In genomic region chr22:43512279-43512678, GRCh38 we compare ENCODE assay signal across 25 cellular contexts.
"Had no signal": no experiment of that assay in that cellular context is flagged by ENCODE, and none has a peak within 500 bp of the region (broad histone marks: within the 10 kb centered on the region; RNA-seq: fewer than 3 reads in every experiment).

No MANE protein-coding gene starts in this region.

- DNase-seq: hypothalamus; immature natural killer cell; left ventricle myocardium inferior; midbrain; mucosa of descending colon; naive thymus-derived CD4-positive, alpha-beta T cell; occipital lobe; stimulated activated CD4-positive, alpha-beta T cell treated with anti-CD3 and anti-CD28 coated beads, Interleukin-1b, Interleukin-23, amount 100 ng/mL, for 48 hours; stimulated activated CD4-positive, alpha-beta T cell treated with anti-CD3 and anti-CD28 coated beads, Interleukin-2, amount 100 ng/mL, for 48 hours; stimulated activated CD4-positive, alpha-beta T cell treated with anti-CD3 and anti-CD28 coated beads, Interleukin-4, amount 100 ng/mL, for 4 hours; stimulated activated CD8-positive, alpha-beta memory T cell treated with anti-CD3 and anti-CD28 coated beads, Interleukin-4, amount 100 ng/mL, for 48 hours; stimulated activated naive CD4-positive, alpha-beta T cell treated with Interleukin-2 at 50 U/mL for 16 hours; stimulated activated naive CD8-positive, alpha-beta T cell treated with anti-CD3 and anti-CD28 coated beads, Interleukin-15, amount 100 ng/mL, for 72 hours; substantia nigra; thyroid gland; transverse colon; upper lobe of left lung had no signal

- H3K27ac ChIP-seq: left ventricle myocardium inferior, neutrophil, parathyroid adenoma, right atrium auricular region, right lobe of liver, thyroid gland, transverse colon, upper lobe of left lung had no signal

- H3K4me1 ChIP-seq: left ventricle myocardium inferior, parathyroid adenoma, right atrium auricular region, right lobe of liver, thyroid gland, transverse colon, upper lobe of left lung had no signal

- H3K9me3 Mint-ChIP-seq: immature natural killer cell; naive thymus-derived CD4-positive, alpha-beta T cell; natural killer cell treated with Interleukin-12 subunit alpha and Interleukin-12 subunit beta and Interleukin-15 and Interleukin-18, amount 100 ng/mL, for 72 hours had no signal

- H3K27me3 ChIP-seq: neutrophil, right atrium auricular region, right lobe of liver, thyroid gland, transverse colon, upper lobe of left lung had no signal

- H3K4me3 ChIP-seq: left ventricle myocardium inferior, mucosa of descending colon, right atrium auricular region, right lobe of liver, smooth muscle cell, thyroid gland, transverse colon, upper lobe of left lung had no signal

- H3K4me1 Mint-ChIP-seq: immature natural killer cell; memory B cell; stimulated activated memory B cell treated with anti-CD40 and anti-IgM and Interleukin-4, amounts not matched to agents 10 μg/mL and 1 μg/mL and 100 μg/mL, for 72 hours; stimulated activated naive CD8-positive, alpha-beta T cell treated with anti-CD3 and anti-CD28 coated beads, Interleukin-15, amount 100 ng/mL, for 72 hours had no signal

- ATAC-seq: mucosa of descending colon; naive thymus-derived CD4-positive, alpha-beta T cell; natural killer cell treated with Interleukin-12 subunit alpha and Interleukin-12 subunit beta and Interleukin-15 and Interleukin-18, amount 100 ng/mL, for 72 hours; right lobe of liver; stimulated activated memory B cell treated with anti-CD40 and anti-IgM and Interleukin-4, amounts not matched to agents 10 μg/mL and 1 μg/mL and 100 μg/mL, for 72 hours; stimulated activated naive CD8-positive, alpha-beta T cell treated with anti-CD3 and anti-CD28 coated beads, Interleukin-15, amount 100 ng/mL, for 72 hours had no signal

- H3K9me3 ChIP-seq: left ventricle myocardium inferior, mucosa of descending colon, neutrophil, right atrium auricular region, right lobe of liver, thyroid gland, transverse colon, upper lobe of left lung had no signal

- H3K4me3 Mint-ChIP-seq: immature natural killer cell; memory B cell; naive thymus-derived CD4-positive, alpha-beta T cell; natural killer cell treated with Interleukin-12 subunit alpha and Interleukin-12 subunit beta and Interleukin-15 and Interleukin-18, amount 100 ng/mL, for 72 hours; stimulated activated memory B cell treated with anti-CD40 and anti-IgM and Interleukin-4, amounts not matched to agents 10 μg/mL and 1 μg/mL and 100 μg/mL, for 72 hours; stimulated activated naive CD8-positive, alpha-beta T cell treated with anti-CD3 and anti-CD28 coated beads, Interleukin-15, amount 100 ng/mL, for 72 hours had no signal

- H3K27me3 Mint-ChIP-seq: natural killer cell treated with Interleukin-12 subunit alpha and Interleukin-12 subunit beta and Interleukin-15 and Interleukin-18, amount 100 ng/mL, for 72 hours; stimulated activated naive CD8-positive, alpha-beta T cell treated with anti-CD3 and anti-CD28 coated beads, Interleukin-15, amount 100 ng/mL, for 72 hours had no signal

- H3K27ac Mint-ChIP-seq: immature natural killer cell; memory B cell; naive thymus-derived CD4-positive, alpha-beta T cell; natural killer cell treated with Interleukin-12 subunit alpha and Interleukin-12 subunit beta and Interleukin-15 and Interleukin-18, amount 100 ng/mL, for 72 hours; stimulated activated memory B cell treated with anti-CD40 and anti-IgM and Interleukin-4, amounts not matched to agents 10 μg/mL and 1 μg/mL and 100 μg/mL, for 72 hours had no signal

- H3K36me3 ChIP-seq: left ventricle myocardium inferior, neutrophil, right atrium auricular region, right lobe of liver, thyroid gland, transverse colon, upper lobe of left lung had no signal

- H3K36me3 Mint-ChIP-seq: immature natural killer cell; memory B cell; naive thymus-derived CD4-positive, alpha-beta T cell; natural killer cell treated with Interleukin-12 subunit alpha and Interleukin-12 subunit beta and Interleukin-15 and Interleukin-18, amount 100 ng/mL, for 72 hours; stimulated activated memory B cell treated with anti-CD40 and anti-IgM and Interleukin-4, amounts not matched to agents 10 μg/mL and 1 μg/mL and 100 μg/mL, for 72 hours had no signal
